In genomic region chr6:26054937-26055669, GRCh38 we compare ENCODE assay signal across 1 cellular context.
TF ChIP-seq lines count a peak whose summit lies in the region.

No MANE protein-coding gene starts in this region.

TF ChIP-seq in K562, 482 proteins besides CTCF, POLR2A, EP300 and RAD21 (continued from another document and continues in another):
- TF ChIP-seq, protein P1, sequence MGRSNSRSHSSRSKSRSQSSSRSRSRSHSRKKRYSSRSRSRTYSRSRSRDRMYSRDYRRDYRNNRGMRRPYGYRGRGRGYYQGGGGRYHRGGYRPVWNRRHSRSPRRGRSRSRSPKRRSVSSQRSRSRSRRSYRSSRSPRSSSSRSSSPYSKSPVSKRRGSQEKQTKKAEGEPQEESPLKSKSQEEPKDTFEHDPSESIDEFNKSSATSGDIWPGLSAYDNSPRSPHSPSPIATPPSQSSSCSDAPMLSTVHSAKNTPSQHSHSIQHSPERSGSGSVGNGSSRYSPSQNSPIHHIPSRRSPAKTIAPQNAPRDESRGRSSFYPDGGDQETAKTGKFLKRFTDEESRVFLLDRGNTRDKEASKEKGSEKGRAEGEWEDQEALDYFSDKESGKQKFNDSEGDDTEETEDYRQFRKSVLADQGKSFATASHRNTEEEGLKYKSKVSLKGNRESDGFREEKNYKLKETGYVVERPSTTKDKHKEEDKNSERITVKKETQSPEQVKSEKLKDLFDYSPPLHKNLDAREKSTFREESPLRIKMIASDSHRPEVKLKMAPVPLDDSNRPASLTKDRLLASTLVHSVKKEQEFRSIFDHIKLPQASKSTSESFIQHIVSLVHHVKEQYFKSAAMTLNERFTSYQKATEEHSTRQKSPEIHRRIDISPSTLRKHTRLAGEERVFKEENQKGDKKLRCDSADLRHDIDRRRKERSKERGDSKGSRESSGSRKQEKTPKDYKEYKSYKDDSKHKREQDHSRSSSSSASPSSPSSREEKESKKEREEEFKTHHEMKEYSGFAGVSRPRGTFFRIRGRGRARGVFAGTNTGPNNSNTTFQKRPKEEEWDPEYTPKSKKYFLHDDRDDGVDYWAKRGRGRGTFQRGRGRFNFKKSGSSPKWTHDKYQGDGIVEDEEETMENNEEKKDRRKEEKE (IDR thresholded peaks at IDR 0.05; ENCODE audit: borderline replicate concordance in 1 of 2, control insufficient read depth in 1 of 2, low read depth in 2 of 2, low read length in 1 of 2): 0 out of 4 replicates have a peak, but pooled peaks have one; percentile 76 to 94
- TF ChIP-seq KDM2B (CRISPR knock-in tag; IDR thresholded peaks at IDR 0.05) (0 out of 2 replicates have a peak, but pooled peaks have one; percentile 59), RAD51 (IDR thresholded peaks at IDR 0.05; ENCODE audit: borderline replicate concordance, low read depth) (no peak; the same call in 1 of the 2 replicates), ZNF589 (CRISPR knock-in tag; IDR thresholded peaks at IDR 0.05; ENCODE audit: low read depth) (no peak; the same call in 1 of the 2 replicates), ETS1 (conservative IDR thresholded peaks at IDR 0.05; ENCODE audit: control insufficient read depth, low read depth, low read length) (peak; percentile 83), ZNF717 (CRISPR knock-in tag; IDR thresholded peaks at IDR 0.05) (peak; percentile 88; the same call in 1 of the 2 replicates), TEAD2 (tag; IDR thresholded peaks at IDR 0.05) (no peak), MYBL2 (IDR thresholded peaks at IDR 0.05; ENCODE audit: low read depth) (peak; percentile 83), MYBL2 (CRISPR knock-in tag; IDR thresholded peaks at IDR 0.05; ENCODE audit: borderline replicate concordance) (no peak), RUNX1 (IDR thresholded peaks at IDR 0.05; ENCODE audit: low read depth) (peak; percentile 61; the same call in 1 of the 2 replicates), FOS (IDR thresholded peaks at IDR 0.05; ENCODE audit: extremely low read depth, insufficient read length) (peak; percentile 90), JUND (IDR thresholded peaks at IDR 0.05; ENCODE audit: borderline replicate concordance, low read depth, low read length) (0 out of 2 replicates have a peak, but pooled peaks have one; percentile 9), JUND (tag; IDR thresholded peaks at IDR 0.05; ENCODE audit: borderline replicate concordance, low read depth, low read length) (no peak), NCOR1 (IDR thresholded peaks at IDR 0.05) (peak; percentile 54), RFX7 (CRISPR knock-in tag; IDR thresholded peaks at IDR 0.05) (peak; percentile 97), MXD1 (CRISPR knock-in tag; IDR thresholded peaks at IDR 0.05; ENCODE audit: borderline replicate concordance, poor library complexity, severe bottlenecking) (no peak), PTTG1 (tag; IDR thresholded peaks at IDR 0.05; ENCODE audit: low read depth) (no peak), MCM2 (IDR thresholded peaks at IDR 0.05; ENCODE audit: low read depth) (no peak), L3MBTL2 (IDR thresholded peaks at IDR 0.05) (peak; percentile 31; the same call in 1 of the 2 replicates), TCF3 (CRISPR knock-in tag; IDR thresholded peaks at IDR 0.05) (peak; percentile 18; the same call in 1 of the 2 replicates), USF2 (CRISPR knock-in tag; IDR thresholded peaks at IDR 0.05) (no peak), MAX (CRISPR knock-in tag; IDR thresholded peaks at IDR 0.05) (no peak), SREBF1 (IDR thresholded peaks at IDR 0.05; ENCODE audit: borderline replicate concordance, low read depth, low read length) (no peak), KDM1A (IDR thresholded peaks at IDR 0.05) (no peak), ZBTB1 (CRISPR knock-in tag; IDR thresholded peaks at IDR 0.05; ENCODE audit: borderline replicate concordance, low read depth) (no peak), ZNF316 (IDR thresholded peaks at IDR 0.05) (peak; percentile 26; the same call in 1 of the 2 replicates), HOXB6 (CRISPR knock-in tag; IDR thresholded peaks at IDR 0.05; ENCODE audit: borderline replicate concordance) (peak; percentile 91; the same call in 1 of the 2 replicates), TBL1XR1 (IDR thresholded peaks at IDR 0.05; ENCODE audit: low read length in 2 of 2) (peak; percentile 27 to 82), CHD4 (IDR thresholded peaks at IDR 0.05; ENCODE audit: insufficient read depth, insufficient replicate concordance, low read depth, low read length, poor library complexity, severe bottlenecking) (no peak), E2F1 (CRISPR knock-in tag; IDR thresholded peaks at IDR 0.05) (peak; percentile 77), PML (IDR thresholded peaks at IDR 0.05; ENCODE audit: low read length) (peak; percentile 49), CC2D1A (IDR thresholded peaks at IDR 0.05) (no peak), SUPT5H (IDR thresholded peaks at IDR 0.05) (peak; percentile 95), GTF2A2 (tag; IDR thresholded peaks at IDR 0.05) (no peak), DLX4 (CRISPR knock-in tag; IDR thresholded peaks at IDR 0.05) (peak; percentile 89), ZNF778 (CRISPR knock-in tag; IDR thresholded peaks at IDR 0.05) (no peak), SIRT6 (IDR thresholded peaks at IDR 0.05; ENCODE audit: low read depth, low read length) (peak; percentile 49)
- TF ChIP-seq, protein P2, sequence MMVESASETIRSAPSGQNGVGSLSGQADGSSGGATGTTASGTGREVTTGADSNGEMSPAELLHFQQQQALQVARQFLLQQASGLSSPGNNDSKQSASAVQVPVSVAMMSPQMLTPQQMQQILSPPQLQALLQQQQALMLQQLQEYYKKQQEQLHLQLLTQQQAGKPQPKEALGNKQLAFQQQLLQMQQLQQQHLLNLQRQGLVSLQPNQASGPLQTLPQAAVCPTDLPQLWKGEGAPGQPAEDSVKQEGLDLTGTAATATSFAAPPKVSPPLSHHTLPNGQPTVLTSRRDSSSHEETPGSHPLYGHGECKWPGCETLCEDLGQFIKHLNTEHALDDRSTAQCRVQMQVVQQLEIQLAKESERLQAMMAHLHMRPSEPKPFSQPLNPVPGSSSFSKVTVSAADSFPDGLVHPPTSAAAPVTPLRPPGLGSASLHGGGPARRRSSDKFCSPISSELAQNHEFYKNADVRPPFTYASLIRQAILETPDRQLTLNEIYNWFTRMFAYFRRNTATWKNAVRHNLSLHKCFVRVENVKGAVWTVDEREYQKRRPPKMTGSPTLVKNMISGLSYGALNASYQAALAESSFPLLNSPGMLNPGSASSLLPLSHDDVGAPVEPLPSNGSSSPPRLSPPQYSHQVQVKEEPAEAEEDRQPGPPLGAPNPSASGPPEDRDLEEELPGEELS (CRISPR knock-in tag; IDR thresholded peaks at IDR 0.05; ENCODE audit: borderline replicate concordance): 0 out of 2 replicates have a peak, but pooled peaks have one; percentile 72
- TF ChIP-seq, protein P3, sequence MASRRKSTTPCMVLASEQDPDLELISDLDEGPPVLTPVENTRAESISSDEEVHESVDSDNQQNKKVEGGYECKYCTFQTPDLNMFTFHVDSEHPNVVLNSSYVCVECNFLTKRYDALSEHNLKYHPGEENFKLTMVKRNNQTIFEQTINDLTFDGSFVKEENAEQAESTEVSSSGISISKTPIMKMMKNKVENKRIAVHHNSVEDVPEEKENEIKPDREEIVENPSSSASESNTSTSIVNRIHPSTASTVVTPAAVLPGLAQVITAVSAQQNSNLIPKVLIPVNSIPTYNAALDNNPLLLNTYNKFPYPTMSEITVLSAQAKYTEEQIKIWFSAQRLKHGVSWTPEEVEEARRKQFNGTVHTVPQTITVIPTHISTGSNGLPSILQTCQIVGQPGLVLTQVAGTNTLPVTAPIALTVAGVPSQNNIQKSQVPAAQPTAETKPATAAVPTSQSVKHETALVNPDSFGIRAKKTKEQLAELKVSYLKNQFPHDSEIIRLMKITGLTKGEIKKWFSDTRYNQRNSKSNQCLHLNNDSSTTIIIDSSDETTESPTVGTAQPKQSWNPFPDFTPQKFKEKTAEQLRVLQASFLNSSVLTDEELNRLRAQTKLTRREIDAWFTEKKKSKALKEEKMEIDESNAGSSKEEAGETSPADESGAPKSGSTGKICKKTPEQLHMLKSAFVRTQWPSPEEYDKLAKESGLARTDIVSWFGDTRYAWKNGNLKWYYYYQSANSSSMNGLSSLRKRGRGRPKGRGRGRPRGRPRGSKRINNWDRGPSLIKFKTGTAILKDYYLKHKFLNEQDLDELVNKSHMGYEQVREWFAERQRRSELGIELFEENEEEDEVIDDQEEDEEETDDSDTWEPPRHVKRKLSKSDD (conservative IDR thresholded peaks at IDR 0.05; ENCODE audit: low read length): 0 out of 2 replicates have a peak, but pooled peaks have one; percentile 3
- TF ChIP-seq, protein P4, sequence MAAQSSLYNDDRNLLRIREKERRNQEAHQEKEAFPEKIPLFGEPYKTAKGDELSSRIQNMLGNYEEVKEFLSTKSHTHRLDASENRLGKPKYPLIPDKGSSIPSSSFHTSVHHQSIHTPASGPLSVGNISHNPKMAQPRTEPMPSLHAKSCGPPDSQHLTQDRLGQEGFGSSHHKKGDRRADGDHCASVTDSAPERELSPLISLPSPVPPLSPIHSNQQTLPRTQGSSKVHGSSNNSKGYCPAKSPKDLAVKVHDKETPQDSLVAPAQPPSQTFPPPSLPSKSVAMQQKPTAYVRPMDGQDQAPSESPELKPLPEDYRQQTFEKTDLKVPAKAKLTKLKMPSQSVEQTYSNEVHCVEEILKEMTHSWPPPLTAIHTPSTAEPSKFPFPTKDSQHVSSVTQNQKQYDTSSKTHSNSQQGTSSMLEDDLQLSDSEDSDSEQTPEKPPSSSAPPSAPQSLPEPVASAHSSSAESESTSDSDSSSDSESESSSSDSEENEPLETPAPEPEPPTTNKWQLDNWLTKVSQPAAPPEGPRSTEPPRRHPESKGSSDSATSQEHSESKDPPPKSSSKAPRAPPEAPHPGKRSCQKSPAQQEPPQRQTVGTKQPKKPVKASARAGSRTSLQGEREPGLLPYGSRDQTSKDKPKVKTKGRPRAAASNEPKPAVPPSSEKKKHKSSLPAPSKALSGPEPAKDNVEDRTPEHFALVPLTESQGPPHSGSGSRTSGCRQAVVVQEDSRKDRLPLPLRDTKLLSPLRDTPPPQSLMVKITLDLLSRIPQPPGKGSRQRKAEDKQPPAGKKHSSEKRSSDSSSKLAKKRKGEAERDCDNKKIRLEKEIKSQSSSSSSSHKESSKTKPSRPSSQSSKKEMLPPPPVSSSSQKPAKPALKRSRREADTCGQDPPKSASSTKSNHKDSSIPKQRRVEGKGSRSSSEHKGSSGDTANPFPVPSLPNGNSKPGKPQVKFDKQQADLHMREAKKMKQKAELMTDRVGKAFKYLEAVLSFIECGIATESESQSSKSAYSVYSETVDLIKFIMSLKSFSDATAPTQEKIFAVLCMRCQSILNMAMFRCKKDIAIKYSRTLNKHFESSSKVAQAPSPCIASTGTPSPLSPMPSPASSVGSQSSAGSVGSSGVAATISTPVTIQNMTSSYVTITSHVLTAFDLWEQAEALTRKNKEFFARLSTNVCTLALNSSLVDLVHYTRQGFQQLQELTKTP (IDR thresholded peaks at IDR 0.05; ENCODE audit: low read depth in 1 of 2, partially characterized antibody in 2 of 2): peak; percentile 57 to 71
